7 cellular contexts compared by ENCODE assay signal in genomic region chr16:1255276-1256080, GRCh38. TPM values are rescaled to one million over a fixed set of nuclear protein-coding genes. Genes with fewer than 3 reads are reported as not detected.
"Had no signal": no experiment of that assay in that cellular context is flagged by ENCODE, and none has a peak within 500 bp of the region (broad histone marks: within the 10 kb centered on the region; RNA-seq: fewer than 3 reads in every experiment).

TPSD1 (plus strand) TSS chr16:1256069; CDS start chr16:1256281, 212 bp downstream.

RNA-seq across cellular contexts. Expression of gene TPSD1, which starts in this region (rescaled TPM):
- total RNA-seq: dermis blood vessel endothelial cell, endothelial cell of umbilical vein, epithelial cell of proximal tubule, fibroblast of lung, mononuclear cell, osteocyte, smooth muscle cell had no signal
